10 cellular contexts compared by ENCODE assay signal in the genomic region with DNA sequence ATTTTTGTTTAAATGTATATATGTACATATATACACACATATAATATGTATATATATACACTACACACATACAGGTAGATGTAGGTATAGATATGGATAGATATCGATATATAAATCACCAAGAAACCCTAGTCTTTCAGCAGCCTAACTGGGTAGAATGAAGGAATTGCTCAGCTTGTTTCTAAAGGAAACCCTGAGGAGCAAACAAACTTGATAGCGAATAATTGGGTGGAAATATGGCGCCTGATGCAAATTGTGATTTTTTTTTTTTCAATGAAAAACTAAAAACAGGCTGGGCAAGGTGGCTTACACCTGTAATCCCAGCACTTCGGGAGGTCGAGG. TPM values are rescaled to one million over a fixed set of nuclear protein-coding genes. Genes with fewer than 3 reads are reported as not detected.
DNase-seq lines count a peak whose midpoint lies in the region; ATAC-seq, FAIRE-seq and TF ChIP-seq lines count a peak whose summit lies in the region.
"Had no signal": no experiment of that assay in that cellular context is flagged by ENCODE, and none has a peak within 500 bp of the region (broad histone marks: within the 10 kb centered on the region; RNA-seq: fewer than 3 reads in every experiment).

No MANE protein-coding gene starts in this region.

- TF ChIP-seq EP300 in A549 (IDR thresholded peaks at IDR 0.05): no peak

- CTCF ChIA-PET in A549 (lab: Yijun Ruan, JAX): interaction anchor here (0.6 to 8.4 kb wide), 28 partner anchors 10 to 1129 kb away, joined by 3 to 169 read pairs (median 4); no protein-coding TSS in a partner anchor

- peak overlapping the region; percentile 81 for H3K4me2 ChIP-seq in A549

- peaks cover 2% of the 10 kb centered on the region for H3K36me3 Mint-ChIP-seq in activated naive CD8-positive, alpha-beta T cell
- H3K36me3 Mint-ChIP-seq in naive B cell: no peaks in the 10 kb centered on the region

- H3K27me3 Mint-ChIP-seq in activated naive CD8-positive, alpha-beta T cell: peaks cover 27% of the 10 kb centered on the region
- H3K27me3 Mint-ChIP-seq in naive B cell: peaks cover 35 to 64% (median 45%) of the 10 kb centered on the region in 3 donors

- no peaks in the 10 kb centered on the region for H3K9me3 ChIP-seq in A549

- no peak for TF ChIP-seq RAD21 in A549 (conservative IDR thresholded peaks at IDR 0.05 in 1 of 2, IDR thresholded peaks at IDR 0.05 in 1 of 2)

- no peaks in the 10 kb centered on the region for H3K9me3 Mint-ChIP-seq in activated naive CD8-positive, alpha-beta T cell (ENCODE audit: low read depth)
- no peaks in the 10 kb centered on the region for H3K9me3 Mint-ChIP-seq in naive B cell
- H3K9me3 Mint-ChIP-seq: activated CD4-positive, alpha-beta memory T cell treated with anti-CD3 and anti-CD28 coated beads, Interleukin-2, amount 10 ng/mL, durations not matched to agents 7 days and 5 days had no signal

- ATAC-seq in A549: no peak
- ATAC-seq in naive B cell (ENCODE audit: low read depth in 2 of 2): peak in 1 of 2 donors; percentile 6
- no peak for ATAC-seq in HG02938 (IDR thresholded peaks at IDR 0.05; ENCODE audit: unreplicated experiment)

- H3K4me1 Mint-ChIP-seq in activated naive CD8-positive, alpha-beta T cell (ENCODE audit: low read depth): peaks cover 11% of the 10 kb centered on the region
- peaks cover 9 to 15% (median 12%) of the 10 kb centered on the region in 3 donors for H3K4me1 Mint-ChIP-seq in naive B cell

- DNase-seq in A549 (ENCODE audit: low read depth in 1 of 2, low spot score in 1 of 2): no peak
- DNase-seq in DMS114 treated with DMSO at 0.1 percent for 48 hours (lab: John Stamatoyannopoulos, UW; ENCODE audit: unreplicated experiment): peak; percentile 13
- no peak for DNase-seq in naive B cell
- no peak for DNase-seq in DMS153 (lab: John Stamatoyannopoulos, UW)
- no peak for DNase-seq in stimulated activated CD4-positive, alpha-beta T cell treated with anti-CD3 and anti-CD28 coated beads, Interleukin-4, amount 100 ng/mL, for 24 hours
- no peak for DNase-seq in DMS53 (lab: John Stamatoyannopoulos, UW)

- H3K4me3 ChIP-seq in A549: no peak overlapping the region

- WGBS in A549 (ENCODE audit: missing lambda C conversion rate): 8% methylated on average over 5 of the region's 5 CpGs

- no peak overlapping the region for H3K27ac ChIP-seq in A549

- no peak overlapping the region for H3K27ac Mint-ChIP-seq in activated naive CD8-positive, alpha-beta T cell
- peak overlapping the region in 1 of 6 donors; percentile 91 for H3K27ac Mint-ChIP-seq in naive B cell
- H3K27ac Mint-ChIP-seq: activated CD4-positive, alpha-beta memory T cell treated with anti-CD3 and anti-CD28 coated beads, Interleukin-2, amount 10 ng/mL, durations not matched to agents 7 days and 5 days had no signal

- no peak for TF ChIP-seq POLR2A in A549 (IDR thresholded peaks at IDR 0.05; ENCODE audit: low read length)

- peaks cover 30% of the 10 kb centered on the region; the same call in 2 of the 3 replicates for H3K4me1 ChIP-seq in A549

- FAIRE-seq in A549 (lab: Jason Lieb, UNC): no peak
- FAIRE-seq: bronchial epithelial cell had no signal

- peak overlapping the region; percentile 93 for H3K4me3 Mint-ChIP-seq in activated naive CD8-positive, alpha-beta T cell
- peak overlapping the region; percentile 63 to 94 (median 90) for H3K4me3 Mint-ChIP-seq in naive B cell

- POLR2A ChIA-PET in A549 (lab: Yijun Ruan, JAX): interaction anchor here (0.6 to 0.7 kb wide), 3 partner anchors 39 to 82 kb away, joined by 3 read pairs; no protein-coding TSS in a partner anchor

- no peak; the same call in 2 of the 3 replicates for TF ChIP-seq CTCF in A549 (IDR thresholded peaks at IDR 0.05)

TF ChIP-seq in A549, 52 proteins besides CTCF, POLR2A, EP300 and RAD21:
- no peak for TF ChIP-seq FOXS1 (CRISPR knock-in tag; IDR thresholded peaks at IDR 0.05)
- TF ChIP-seq USF2 (IDR thresholded peaks at IDR 0.05): no peak
- no peak for TF ChIP-seq NPAS2 (CRISPR knock-in tag; IDR thresholded peaks at IDR 0.05; ENCODE audit: borderline replicate concordance)
- TF ChIP-seq EHF (CRISPR knock-in tag; IDR thresholded peaks at IDR 0.05): no peak
- TF ChIP-seq FOSB (CRISPR knock-in tag; IDR thresholded peaks at IDR 0.05): no peak
- TF ChIP-seq NFE2L2 (conservative IDR thresholded peaks at IDR 0.05; ENCODE audit: low read length): no peak
- TF ChIP-seq, protein P1, sequence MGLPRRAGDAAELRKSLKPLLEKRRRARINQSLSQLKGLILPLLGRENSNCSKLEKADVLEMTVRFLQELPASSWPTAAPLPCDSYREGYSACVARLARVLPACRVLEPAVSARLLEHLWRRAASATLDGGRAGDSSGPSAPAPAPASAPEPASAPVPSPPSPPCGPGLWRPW (IDR thresholded peaks at IDR 0.05): no peak
- TF ChIP-seq RNF2 (IDR thresholded peaks at IDR 0.05; ENCODE audit: borderline replicate concordance, low read depth): no peak
- TF ChIP-seq JUN (IDR thresholded peaks at IDR 0.05): no peak
- no peak for TF ChIP-seq MAFK (IDR thresholded peaks at IDR 0.05; ENCODE audit: partially characterized antibody)
- no peak for TF ChIP-seq HDAC2 (IDR thresholded peaks at IDR 0.05)
- no peak for TF ChIP-seq PHF8 (IDR thresholded peaks at IDR 0.05; ENCODE audit: borderline replicate concordance, low read depth)

RNA-seq across cellular contexts. Expression of gene CCDC177, which starts 0.3 kb away (rescaled TPM):
- polyA plus RNA-seq in A549 (2011; rRNA removed): not detected in 2 replicates
- polyA plus RNA-seq in A549 (2012; cell fraction: cytosol; rRNA removed): not detected in 2 replicates
- polyA plus RNA-seq in A549 (2012; cell fraction: nucleus; rRNA removed): not detected in 2 replicates
- polyA plus RNA-seq in A549 (2017; fragmentation: RNase III; extraction: RNeasy Plus Mini Kit Qiagen cat#74134 plus additional on column Dnase treatment): not detected in 3 replicates
- polyA minus RNA-seq in A549 (2011; rRNA and poly(A)+ RNA removed): not detected in 2 replicates
- not detected for polyA plus RNA-seq in naive B cell (ENCODE audit: low read depth in 6 of 6)

RNA-seq across cellular contexts. Expression of gene SUSD6, which starts 36.5 kb away (rescaled TPM):
- polyA plus RNA-seq in A549 (2011; rRNA removed) (7.0 and 7.9 TPM in 2 replicates), A549 (2017; fragmentation: RNase III; extraction: RNeasy Plus Mini Kit Qiagen cat#74134 plus additional on column Dnase treatment) (4.3 to 4.5 TPM (median 4.5 TPM) in 3 replicates), naive B cell (ENCODE audit: low read depth in 6 of 6) (10 to 100 TPM; 16.1 to 22.8 (median 19.4) TPM)
- polyA plus RNA-seq in A549 (2012; cell fraction: cytosol; rRNA removed): 2.3 and 3.3 TPM in 2 replicates
- polyA plus RNA-seq in A549 (2012; cell fraction: nucleus; rRNA removed): 6.9 and 7.5 TPM in 2 replicates
- 8.7 and 9.1 TPM in 2 replicates for polyA minus RNA-seq in A549 (2011; rRNA and poly(A)+ RNA removed)
